Comparison of ENCODE assay signal across 16 cellular contexts in genomic region chr3:73321286-73321685, GRCh38.
DNase-seq lines count a peak whose midpoint lies in the region; ATAC-seq and TF ChIP-seq lines count a peak whose summit lies in the region.
"Had no signal": no experiment of that assay in that cellular context is flagged by ENCODE, and none has a peak within 500 bp of the region (broad histone marks: within the 10 kb centered on the region; RNA-seq: fewer than 3 reads in every experiment).

No MANE protein-coding gene starts in this region.

- H3K27ac Mint-ChIP-seq in nephron = peak overlapping the region in 2 of 3 experiments; percentile 13 to 33
- H3K27ac Mint-ChIP-seq: B cell; CD4-positive, alpha-beta T cell; CD8-positive, alpha-beta T cell had no signal

- no peak for ATAC-seq in GM19351 (IDR thresholded peaks at IDR 0.05; ENCODE audit: unreplicated experiment)
- ATAC-seq: A549; CD8-positive, alpha-beta T cell; GM12878 had no signal

- peak; percentile 5 for DNase-seq in GM04504 (ENCODE audit: low read depth)
- no peak for DNase-seq in HEK293T (ENCODE audit: extremely low spot score)
- no peak for DNase-seq in activated effector memory CD4-positive, alpha-beta T cell treated with Interleukin-2 at 50 U/mL for 16 hours
- no peak for DNase-seq in NOMO-1 treated with dmso at 0.1 percent for 144 hours (lab: John Stamatoyannopoulos, UW; ENCODE audit: unreplicated experiment)
- DNase-seq: AML-193; Caco-2; Calu3; CD4-positive, alpha-beta T cell; CD8-positive, alpha-beta T cell; DMS79 treated with DMSO at 0.1 percent for 48 hours; GF-D8 had no signal

- H3K9me3 Mint-ChIP-seq in nephron = peaks cover 4% of the 10 kb centered on the region
- H3K9me3 Mint-ChIP-seq: CD4-positive, alpha-beta T cell; CD8-positive, alpha-beta T cell had no signal

- H3K36me3 Mint-ChIP-seq in nephron (ENCODE audit: low read depth) = no peaks in the 10 kb centered on the region
- H3K36me3 Mint-ChIP-seq: CD8-positive, alpha-beta T cell had no signal

- no peaks in the 10 kb centered on the region for H3K27me3 Mint-ChIP-seq in nephron (ENCODE audit: low read depth)
- H3K27me3 Mint-ChIP-seq: B cell had no signal

- peaks cover 46% of the 10 kb centered on the region for H3K4me1 Mint-ChIP-seq in nephron
- H3K4me1 Mint-ChIP-seq: B cell had no signal

- POLR2A ChIA-PET in HEK293T (lab: Yijun Ruan, JAX) = no interaction called here

- CTCF ChIA-PET in HEK293T (lab: Yijun Ruan, JAX) = no interaction called here

- no peak overlapping the region for H3K4me3 Mint-ChIP-seq in nephron
- H3K4me3 Mint-ChIP-seq: B cell; CD4-positive, alpha-beta T cell; CD8-positive, alpha-beta T cell had no signal

- no peak for TF ChIP-seq CTCF in nephron (IDR thresholded peaks at IDR 0.05; ENCODE audit: unreplicated experiment in 3 of 3)

TF ChIP-seq in HEK293T, 16 proteins besides CTCF, POLR2A, EP300 and RAD21:
- no peak for TF ChIP-seq TARDBP (IDR thresholded peaks at IDR 0.05)
- TF ChIP-seq PKNOX1 (IDR thresholded peaks at IDR 0.05) = peak; percentile 35; the same call in 1 of the 2 replicates
